17 cellular contexts compared by ENCODE assay signal in the genomic region with DNA sequence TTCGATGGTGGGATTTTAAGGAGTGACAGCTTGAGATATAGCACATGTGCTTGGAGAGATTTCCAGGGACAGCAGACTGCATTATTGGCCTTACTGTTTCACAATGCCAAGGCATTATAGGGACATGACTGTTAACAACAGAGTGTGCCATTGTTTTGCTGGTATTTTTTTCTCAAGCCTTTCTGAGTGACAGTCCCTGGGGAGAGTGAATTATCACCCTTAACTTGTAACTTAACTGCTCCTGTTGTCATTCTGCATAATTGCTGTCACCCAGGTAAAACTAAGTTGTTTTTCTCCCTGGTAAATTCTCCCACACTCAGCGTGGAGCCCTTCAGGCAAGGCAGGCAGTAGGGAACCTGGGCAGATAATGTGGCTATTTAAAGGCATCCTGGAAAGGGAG.
DNase-seq lines count a peak whose midpoint lies in the region; ATAC-seq lines count a peak whose summit lies in the region.
"Had no signal": no experiment of that assay in that cellular context is flagged by ENCODE, and none has a peak within 500 bp of the region (broad histone marks: within the 10 kb centered on the region; RNA-seq: fewer than 3 reads in every experiment).

No MANE protein-coding gene starts in this region.

- H3K4me3 Mint-ChIP-seq in activated CD8-positive, alpha-beta T cell treated with anti-CD3 and anti-CD28 coated beads, Interleukin-2, amount 10 ng/mL, durations not matched to agents 7 days and 5 days, result no peak overlapping the region
- H3K4me3 Mint-ChIP-seq: IgD-negative memory B cell had no signal

- no peak overlapping the region for H3K9ac ChIP-seq in HUES48 (ENCODE audit: low read depth, low read length)
- H3K9ac ChIP-seq: BLaER1 treated with 17β-estradiol and CSF1 and Interleukin-3, amounts not matched to agents 10 nM and 100 nM had no signal

- H3K27ac ChIP-seq in HUES48 (ENCODE audit: low read depth, low read length), result peak overlapping the region; percentile 46
- H3K27ac ChIP-seq: BLaER1 treated with 17β-estradiol and CSF1 and Interleukin-3, amounts not matched to agents 10 nM and 100 nM; SJCRH30 had no signal

- H3K27me3 ChIP-seq in HUES48 (ENCODE audit: control insufficient read depth, insufficient read depth, low read length), result no peaks in the 10 kb centered on the region
- H3K27me3 ChIP-seq: BLaER1 treated with 17β-estradiol and CSF1 and Interleukin-3, amounts not matched to agents 10 nM and 100 nM; SJCRH30 had no signal

- POLR2A ChIA-PET in activated CD8-positive, alpha-beta T cell treated with anti-CD3 and anti-CD28 coated beads, Interleukin-2, amount 10 ng/mL, durations not matched to agents 7 days and 5 days (lab: Charles Lee), result no interaction called here

- H3K4me1 Mint-ChIP-seq in activated CD8-positive, alpha-beta T cell treated with anti-CD3 and anti-CD28 coated beads, Interleukin-2, amount 10 ng/mL, durations not matched to agents 7 days and 5 days (ENCODE audit: low read depth), result no peaks in the 10 kb centered on the region
- H3K4me1 Mint-ChIP-seq: IgD-negative memory B cell had no signal

- no peaks in the 10 kb centered on the region for H3K36me3 Mint-ChIP-seq in activated CD8-positive, alpha-beta T cell treated with anti-CD3 and anti-CD28 coated beads, Interleukin-2, amount 10 ng/mL, durations not matched to agents 7 days and 5 days (ENCODE audit: low read depth)

- H3K36me3 ChIP-seq in HUES48 (ENCODE audit: control insufficient read depth, insufficient read depth, low read length), result no peaks in the 10 kb centered on the region
- H3K36me3 ChIP-seq: BLaER1 treated with 17β-estradiol and CSF1 and Interleukin-3, amounts not matched to agents 10 nM and 100 nM; SJCRH30 had no signal

- no peak for ATAC-seq in activated CD8-positive, alpha-beta T cell treated with anti-CD3 and anti-CD28 coated beads, Interleukin-2, amount 10 ng/mL, durations not matched to agents 7 days and 5 days
- no peak for ATAC-seq in left lobe of liver

- no peak overlapping the region for H3K4me3 ChIP-seq in HUES48 (ENCODE audit: low read depth, low read length)
- H3K4me3 ChIP-seq: BLaER1 treated with 17β-estradiol and CSF1 and Interleukin-3, amounts not matched to agents 10 nM and 100 nM; SJCRH30 had no signal

- H3K9me3 Mint-ChIP-seq in activated CD8-positive, alpha-beta T cell treated with anti-CD3 and anti-CD28 coated beads, Interleukin-2, amount 10 ng/mL, durations not matched to agents 7 days and 5 days (ENCODE audit: insufficient read depth), result peaks cover 9% of the 10 kb centered on the region
- H3K9me3 Mint-ChIP-seq: IgD-negative memory B cell had no signal

- CTCF ChIA-PET in activated CD8-positive, alpha-beta T cell treated with anti-CD3 and anti-CD28 coated beads, Interleukin-2, amount 10 ng/mL, durations not matched to agents 7 days and 5 days (lab: Charles Lee), result no interaction called here

- H3K4me1 ChIP-seq in HUES48 (ENCODE audit: control insufficient read depth, insufficient read depth, low read length), result peaks cover 13% of the 10 kb centered on the region
- H3K4me1 ChIP-seq: SJCRH30 had no signal

- no peaks in the 10 kb centered on the region for H3K27me3 Mint-ChIP-seq in activated CD8-positive, alpha-beta T cell treated with anti-CD3 and anti-CD28 coated beads, Interleukin-2, amount 10 ng/mL, durations not matched to agents 7 days and 5 days (ENCODE audit: low read depth)
- H3K27me3 Mint-ChIP-seq: IgD-negative memory B cell had no signal

- DNase-seq in NCI-H2227 treated with DMSO at 0.1 percent for 48 hours (lab: John Stamatoyannopoulos, UW) (peak; percentile 1), NCI-H2227 (lab: John Stamatoyannopoulos, UW; ENCODE audit: unreplicated experiment) (no peak), islet precursor cell (peak; percentile 67), pons (ENCODE audit: low spot score) (peak; percentile 28), NCI-H446 treated with DMSO at 0.1 percent for 48 hours (lab: John Stamatoyannopoulos, UW) (no peak), left lobe of liver (ENCODE audit: low spot score) (no peak)
- no peak for DNase-seq in activated CD8-positive, alpha-beta T cell treated with anti-CD3 and anti-CD28 coated beads, Interleukin-2, amount 10 ng/mL, durations not matched to agents 7 days and 5 days
- DNase-seq: DMS 273 treated with DMSO at 0.1 percent for 48 hours, HCEC 1CT, NCI-H2029, NCI-H774, RPMI8226, SJCRH30, SW 1271 had no signal

- H3K27ac Mint-ChIP-seq in activated CD8-positive, alpha-beta T cell treated with anti-CD3 and anti-CD28 coated beads, Interleukin-2, amount 10 ng/mL, durations not matched to agents 7 days and 5 days, result no peak overlapping the region
- H3K27ac Mint-ChIP-seq: IgD-negative memory B cell had no signal

- no peaks in the 10 kb centered on the region for H3K9me3 ChIP-seq in HUES48 (ENCODE audit: control insufficient read depth, insufficient read depth, low read length)
- H3K9me3 ChIP-seq: SJCRH30 had no signal

Comparison
In these comparisons a context has a peak if more than half of its experiments do, and no peak if none do; other contexts are left out.
1. DNase-seq: peak in NCI-H2227 treated with DMSO at 0.1 percent for 48 hours (single experiment), islet precursor cell (single experiment) and pons (single experiment); none in NCI-H2227 (single experiment), activated CD8-positive, alpha-beta T cell treated with anti-CD3 and anti-CD28 coated beads, Interleukin-2, amount 10 ng/mL, durations not matched to agents 7 days and 5 days (single experiment), NCI-H446 treated with DMSO at 0.1 percent for 48 hours (single experiment) and left lobe of liver (single experiment).